ENCODE assay signal across 19 cellular contexts in genomic region chr7:76409537-76409936, GRCh38. TPM values are rescaled to one million over a fixed set of nuclear protein-coding genes. Genes with fewer than 3 reads are reported as not detected.
DNase-seq lines count a peak whose midpoint lies in the region; ATAC-seq and TF ChIP-seq lines count a peak whose summit lies in the region.
"Had no signal": no experiment of that assay in that cellular context is flagged by ENCODE, and none has a peak within 500 bp of the region (broad histone marks: within the 10 kb centered on the region; RNA-seq: fewer than 3 reads in every experiment).

SSC4D (minus strand) TSS chr7:76409697; CDS start chr7:76404439, 5,258 bp downstream.

- no peak within 1 kb of the TSS for H2BK12ac ChIP-seq in H9 (ENCODE audit: insufficient read length, low read depth, low read length)

- TF ChIP-seq CTCF in H9 (conservative IDR thresholded peaks at IDR 0.05) (no peak), glutamatergic neuron (IDR thresholded peaks at IDR 0.05; ENCODE audit: partially characterized antibody, unreplicated experiment) (no peak), neural progenitor cell (IDR thresholded peaks at IDR 0.05) (no peak), uterus (IDR thresholded peaks at IDR 0.05) (no peak)

- H4K91ac ChIP-seq in H9 (ENCODE audit: insufficient read length, low read depth, low read length) = no peak within 1 kb of the TSS

- H2BK120ac ChIP-seq in H9 (ENCODE audit: low read depth, low read length, poor library complexity, severe bottlenecking) = no peak within 1 kb of the TSS

- no peak within 1 kb of the TSS for H2AK5ac ChIP-seq in H9 (ENCODE audit: insufficient read length, low read length)

- H3K9ac ChIP-seq in H9 (ENCODE audit: extremely low read depth, insufficient read length, low read length) = peak within 1 kb of the TSS; percentile 33
- no peak within 1 kb of the TSS for H3K9ac ChIP-seq in neural progenitor cell

- H3K4me2 ChIP-seq in H9 (ENCODE audit: insufficient read depth, insufficient read length, low read length) (peak within 1 kb of the TSS; percentile 50), neural progenitor cell (peak within 1 kb of the TSS; percentile 65)

- ATAC-seq in HG03095 (IDR thresholded peaks at IDR 0.05; ENCODE audit: unreplicated experiment) = no peak
- ATAC-seq: Panc1 had no signal

- H3K4me1 Mint-ChIP-seq in H9 = peaks cover 18 to 29% of the 10 kb centered on the region in 2 experiments
- peaks cover 13% of the 10 kb centered on the region for H3K4me1 Mint-ChIP-seq in glutamatergic neuron (ENCODE audit: low read depth, unreplicated experiment)
- H3K4me1 Mint-ChIP-seq in neural progenitor cell = peaks cover 19% of the 10 kb centered on the region
- H3K4me1 Mint-ChIP-seq: immature natural killer cell had no signal

- H3K4me1 ChIP-seq in H9 (ENCODE audit: insufficient read depth, low read length) (peaks cover 5% of the 10 kb centered on the region; the same call in 1 of the 2 replicates), neural progenitor cell (peaks cover 15% of the 10 kb centered on the region), uterus (no peaks in the 10 kb centered on the region)
- H3K4me1 ChIP-seq: vagina had no signal

- no peak within 1 kb of the TSS for H3K23ac ChIP-seq in H9 (ENCODE audit: insufficient read length, low read depth, low read length)

- peak within 1 kb of the TSS; percentile 33 for H3K4me3 ChIP-seq in neural progenitor cell
- no peak within 1 kb of the TSS for H3K4me3 ChIP-seq in uterus
- H3K4me3 ChIP-seq: vagina had no signal

- H3T11ph ChIP-seq in H9 (ENCODE audit: low read length) = no peak within 1 kb of the TSS

- H3K4me3 Mint-ChIP-seq in H9 (peak within 1 kb of the TSS; percentile 63 to 88), glutamatergic neuron (ENCODE audit: unreplicated experiment) (peak within 1 kb of the TSS; percentile 64), neural progenitor cell (peak within 1 kb of the TSS; percentile 79)
- H3K4me3 Mint-ChIP-seq: activated naive CD4-positive, alpha-beta T cell treated with anti-CD3 and anti-CD28 coated beads for 36 hours; immature natural killer cell had no signal

- no peak within 1 kb of the TSS for H4K5ac ChIP-seq in H9 (ENCODE audit: insufficient read length, low read depth, low read length)

- H3K36me3 Mint-ChIP-seq in H9 (ENCODE audit: insufficient read depth in 1 of 3, low read depth in 3 of 3) (no peaks in the 10 kb centered on the region; a peak in 1 of 7 replicates), glutamatergic neuron (ENCODE audit: unreplicated experiment) (no peaks in the 10 kb centered on the region), neural progenitor cell (no peaks in the 10 kb centered on the region)
- H3K36me3 Mint-ChIP-seq: brain, immature natural killer cell had no signal

- H3K36me3 ChIP-seq in neural progenitor cell = no peaks in the 10 kb centered on the region
- H3K36me3 ChIP-seq in uterus = no peaks in the 10 kb centered on the region
- H3K36me3 ChIP-seq: vagina had no signal

- no peak within 1 kb of the TSS for H4K8ac ChIP-seq in H9 (replicated peaks; ENCODE audit: insufficient read length, low read depth, low read length)

- no peaks in the 10 kb centered on the region for H3F3A ChIP-seq in neural progenitor cell (ENCODE audit: low read depth)

- H2BK5ac ChIP-seq in H9 (ENCODE audit: insufficient read length, low read length) = no peak within 1 kb of the TSS

- H3K27me3 ChIP-seq in H9 (ENCODE audit: insufficient read depth, low read length) (no peaks in the 10 kb centered on the region), neural progenitor cell (no peaks in the 10 kb centered on the region), uterus (no peaks in the 10 kb centered on the region)
- H3K27me3 ChIP-seq: vagina had no signal

- H3K9me3 Mint-ChIP-seq in H9 = no peaks in the 10 kb centered on the region
- peaks cover 3% of the 10 kb centered on the region for H3K9me3 Mint-ChIP-seq in glutamatergic neuron (ENCODE audit: unreplicated experiment)
- no peaks in the 10 kb centered on the region for H3K9me3 Mint-ChIP-seq in neural progenitor cell
- H3K9me3 Mint-ChIP-seq: activated naive CD4-positive, alpha-beta T cell treated with anti-CD3 and anti-CD28 coated beads for 36 hours had no signal

- no peak within 1 kb of the TSS for H3K27ac ChIP-seq in H9 (ENCODE audit: insufficient read length, low read depth, low read length)
- no peak within 1 kb of the TSS for H3K27ac ChIP-seq in neural progenitor cell
- H3K27ac ChIP-seq in uterus = no peak within 1 kb of the TSS
- H3K27ac ChIP-seq: vagina had no signal

- no peak within 1 kb of the TSS for H2BK15ac ChIP-seq in H9 (ENCODE audit: low read depth, low read length)

- no CpG with 5 or more reads among the region's 6 CpGs for WGBS in H9 (ENCODE audit: extremely low coverage, insufficient read length, low lambda C conversion rate)

- H2BK20ac ChIP-seq in H9 (ENCODE audit: low read depth, low read length, poor library complexity, severe bottlenecking) = no peak within 1 kb of the TSS

- H3K27me3 Mint-ChIP-seq in H9 (ENCODE audit: low read depth) = no peaks in the 10 kb centered on the region
- peaks cover 4% of the 10 kb centered on the region for H3K27me3 Mint-ChIP-seq in glutamatergic neuron (ENCODE audit: unreplicated experiment)
- H3K27me3 Mint-ChIP-seq in neural progenitor cell (ENCODE audit: insufficient read depth, low read depth) = peaks cover 4% of the 10 kb centered on the region

- H3K27ac Mint-ChIP-seq in H9 (peak within 1 kb of the TSS in 2 of 3 experiments; percentile 48 to 51; a peak in 2 of 7 replicates), glutamatergic neuron (ENCODE audit: unreplicated experiment) (peak within 1 kb of the TSS; percentile 77), neural progenitor cell (peak within 1 kb of the TSS; percentile 26)
- H3K27ac Mint-ChIP-seq: activated naive CD4-positive, alpha-beta T cell treated with anti-CD3 and anti-CD28 coated beads for 36 hours; immature natural killer cell had no signal

- H3K56ac ChIP-seq in H9 (ENCODE audit: insufficient read length, low read depth, low read length) = no peak within 1 kb of the TSS

- no peaks in the 10 kb centered on the region for H3K23me2 ChIP-seq in H9 (ENCODE audit: insufficient read length, low read depth, low read length, poor library complexity, severe bottlenecking)

- peak; percentile 93 for DNase-seq in H9
- DNase-seq in NCI-H82 (lab: John Stamatoyannopoulos, UW) = peak; percentile 72
- no peak for DNase-seq in glutamatergic neuron
- DNase-seq in neural progenitor cell (ENCODE audit: low spot score) = peak; percentile 67
- DNase-seq in activated gamma-delta T cell (lab: John Stamatoyannopoulos, UW) = no peak
- DNase-seq in uterus = no peak
- DNase-seq in dermis blood vessel endothelial cell = no peak
- DNase-seq: activated naive CD4-positive, alpha-beta T cell treated with anti-CD3 and anti-CD28 coated beads for 36 hours; AML-193; immature natural killer cell; NCI-H1105 treated with DMSO at 0.1 percent for 48 hours; NCI-H345; nucleus accumbens; stimulated activated CD4-positive, alpha-beta T cell treated with anti-CD3 and anti-CD28 coated beads, Interleukin-4, amount 100 ng/mL, for 24 hours; T-helper 1 cell had no signal

- H3K18ac ChIP-seq in H9 (ENCODE audit: insufficient read length, low read depth, low read length) = no peak within 1 kb of the TSS

- H4K20me1 ChIP-seq in H9 (ENCODE audit: control insufficient read depth, insufficient read depth, insufficient read length) (no peaks in the 10 kb centered on the region), neural progenitor cell (ENCODE audit: low read depth) (no peaks in the 10 kb centered on the region)

- peak within 1 kb of the TSS; percentile 44; the same call in 1 of the 2 replicates for H3K14ac ChIP-seq in H9 (ENCODE audit: insufficient read depth, low read length)

- H3K9me3 ChIP-seq in H9 (ENCODE audit: control insufficient read depth, low read depth, low read length) = no peaks in the 10 kb centered on the region
- no peaks in the 10 kb centered on the region for H3K9me3 ChIP-seq in neural progenitor cell (ENCODE audit: low read depth)
- no peaks in the 10 kb centered on the region for H3K9me3 ChIP-seq in uterus
- H3K9me3 ChIP-seq: vagina had no signal

- TF ChIP-seq POLR2A in uterus (IDR thresholded peaks at IDR 0.05) = no peak

- H2AFZ ChIP-seq in H9 (ENCODE audit: low read length) (no peak within 1 kb of the TSS), neural progenitor cell (replicated peaks) (peak within 1 kb of the TSS; percentile 75)

- H3K79me1 ChIP-seq in H9 (ENCODE audit: insufficient read depth, low read depth, low read length, poor library complexity, severe bottlenecking) = no peaks in the 10 kb centered on the region

- intact Hi-C loops in uterus (cut with DNase I; ENCODE audit: low total_unique reads) = no loop called here

- H3K4ac ChIP-seq in H9 (ENCODE audit: low read depth, low read length) = no peak within 1 kb of the TSS

- no peaks in the 10 kb centered on the region for H3K79me2 ChIP-seq in H9 (ENCODE audit: insufficient read depth, low read length)
- no peaks in the 10 kb centered on the region for H3K79me2 ChIP-seq in neural progenitor cell (ENCODE audit: low read depth)

RNA-seq across cellular contexts. Expression of gene SSC4D, which starts in this region (rescaled TPM):
- 14.8 and 16.4 TPM in 2 replicates for total RNA-seq in H9 (2021)
- 6.1 TPM for total RNA-seq in glutamatergic neuron (ENCODE audit: unreplicated experiment)
- 0.43 and 6.8 TPM in 2 replicates for total RNA-seq in neural progenitor cell (ENCODE audit: low replicate concordance)
- 1 to 10 TPM in 1 of 4 donors, under 1 TPM in 1, not detected in 2; 0.37 to 1.0 TPM for total RNA-seq in uterus
- 0.68 and 0.98 TPM in 2 replicates for total RNA-seq in dermis blood vessel endothelial cell
- total RNA-seq: vagina had no signal

Comparison
In these comparisons a context has a peak if more than half of its experiments do, and no peak if none do; other contexts are left out.
1. DNase-seq: peak in H9 (single experiment), NCI-H82 (single experiment) and neural progenitor cell (single experiment); none in glutamatergic neuron (single experiment), activated gamma-delta T cell (single experiment), uterus (0 of 2) and dermis blood vessel endothelial cell (single experiment).
2. H3K27ac Mint-ChIP-seq: peak in every context shown above with its lines; median percentile 77 in glutamatergic neuron; 50 in H9; 26 in neural progenitor cell.
3. Peak in every context shown above with its lines, with median percentiles within 50 percentile points of each other: H3K4me3 Mint-ChIP-seq.